37 cellular contexts compared by ENCODE assay signal in genomic region chr11:77159219-77159936, GRCh38. TPM values are rescaled to one million over a fixed set of nuclear protein-coding genes. Genes with fewer than 3 reads are reported as not detected.
"Had no signal": no experiment of that assay in that cellular context is flagged by ENCODE, and none has a peak within 500 bp of the region (broad histone marks: within the 10 kb centered on the region; RNA-seq: fewer than 3 reads in every experiment).

No MANE protein-coding gene starts in this region.

- H3K36me3 ChIP-seq: brain microvascular endothelial cell, breast epithelium had no signal

- FAIRE-seq: astrocyte, TTC549 had no signal

- H3K27ac ChIP-seq: adrenal gland, body of pancreas, brain microvascular endothelial cell, breast epithelium, VCaP had no signal

- H3K4me3 ChIP-seq: adrenal gland, body of pancreas, breast epithelium had no signal

- H3K9me3 ChIP-seq: adrenal gland, body of pancreas, breast epithelium had no signal

- DNase-seq: activated B cell treated with CpG ODN at 0.5 μM for 24 hours; activated CD4-positive, alpha-beta memory T cell treated with anti-CD3 and anti-CD28 coated beads for 36 hours; activated CD4-positive, alpha-beta T cell treated with anti-CD3 and anti-CD28 coated beads for 4 hours; activated CD4-positive, alpha-beta T cell treated with anti-CD3 and anti-CD28 coated beads, Interleukin-2, amount 10 ng/mL, durations not matched to agents 24 days and 14 days; activated CD4-positive, alpha-beta T cell treated with anti-CD3 and anti-CD28 coated beads, Interleukin-2, amount 50 U/mL, for 1 hour; activated CD4-positive, alpha-beta T cell treated with anti-CD3 and anti-CD28 coated beads, Interleukin-2, amount 50 U/mL, for 4 hours; activated CD4-positive, CD25-positive, alpha-beta regulatory T cell treated with anti-CD3 and anti-CD28 coated beads, Interleukin-2, amount 50 U/mL, for 72 hours; activated CD8-positive, alpha-beta memory T cell treated with anti-CD3 and anti-CD28 coated beads, Interleukin-2, amount 50 U/mL, for 4 hours; activated CD8-positive, alpha-beta T cell treated with anti-CD3 and anti-CD28 coated beads for 36 hours; activated effector memory CD4-positive, alpha-beta T cell treated with anti-CD3 and anti-CD28 coated beads, Interleukin-2, amount 50 U/mL, for 16 hours; activated gamma-delta T cell treated with Interleukin-2 at 50 U/mL for 16 hours; activated naive CD4-positive, alpha-beta T cell; activated naive CD4-positive, alpha-beta T cell treated with anti-CD3 and anti-CD28 coated beads for 36 hours; activated naive CD4-positive, alpha-beta T cell treated with anti-CD3 and anti-CD28 coated beads, Interleukin-2, amount 50 U/mL, for 16 hours; activated naive CD8-positive, alpha-beta T cell treated with anti-CD3 and anti-CD28 coated beads for 36 hours; activated T-cell treated with anti-CD3 and anti-CD28 coated beads for 4 hours; activated T-cell treated with anti-CD3 and anti-CD28 coated beads, Interleukin-2, amount 50 U/mL, for 1 hour; activated T-cell treated with anti-CD3 and anti-CD28 coated beads, Interleukin-2, amount 50 U/mL, for 4 hours; activated T-cell treated with anti-CD3 and anti-CD28 coated beads, Interleukin-2, amount 50 U/mL, for 72 hours; adrenal gland; amniotic stem cell; aorta; body of pancreas; brain microvascular endothelial cell; central memory CD4-positive, alpha-beta T cell; T-helper 1 cell; T-helper 2 cell; T-helper 9 cell had no signal

- ATAC-seq: activated CD8-positive, alpha-beta T cell treated with anti-CD3 and anti-CD28 coated beads for 36 hours; activated naive CD4-positive, alpha-beta T cell treated with anti-CD3 and anti-CD28 coated beads, Interleukin-2, amount 50 U/mL, for 72 hours; activated T-cell treated with anti-CD3 and anti-CD28 coated beads, Interleukin-2, amount 50 U/mL, for 72 hours; activated T-helper 17 cell treated with anti-CD3 and anti-CD28 coated beads, Interleukin-2, amount 50 U/mL, for 72 hours; body of pancreas had no signal

- H3K4me1 ChIP-seq: body of pancreas, breast epithelium had no signal

- H3K27me3 ChIP-seq: adrenal gland, body of pancreas, brain microvascular endothelial cell, breast epithelium had no signal

RNA-seq across cellular contexts. Expression of gene MYO7A, which starts 31.3 kb away (rescaled TPM):
- total RNA-seq: activated naive CD4-positive, alpha-beta T cell treated with anti-CD3 and anti-CD28 coated beads for 36 hours had no signal

RNA-seq across cellular contexts. Expression of gene OMP, which starts 56.7 kb away (rescaled TPM):
- total RNA-seq: activated B cell treated with CpG ODN at 0.5 μM for 24 hours; activated CD4-positive, alpha-beta memory T cell treated with anti-CD3 and anti-CD28 coated beads for 36 hours; activated CD4-positive, alpha-beta T cell treated with anti-CD3 and anti-CD28 coated beads, Interleukin-2, amount 10 ng/mL, durations not matched to agents 24 days and 14 days; activated CD8-positive, alpha-beta memory T cell treated with anti-CD3 and anti-CD28 coated beads for 36 hours; activated CD8-positive, alpha-beta T cell treated with anti-CD3 and anti-CD28 coated beads for 36 hours; activated naive CD4-positive, alpha-beta T cell treated with anti-CD3 and anti-CD28 coated beads for 36 hours; activated naive CD4-positive, alpha-beta T cell treated with anti-CD3 and anti-CD28 coated beads, Interleukin-2, amount 50 U/mL, for 72 hours; activated naive CD8-positive, alpha-beta T cell treated with anti-CD3 and anti-CD28 coated beads for 36 hours; activated T-cell treated with anti-CD3 and anti-CD28 coated beads, Interleukin-2, amount 50 U/mL, for 4 hours; activated T-cell treated with anti-CD3 and anti-CD28 coated beads, Interleukin-2, amount 50 U/mL, for 72 hours; activated T-helper 1 cell treated with anti-CD3 and anti-CD28 coated beads, Interleukin-12 subunit alpha, Interleukin-12 subunit beta, Interleukin-2, Interleukin-4 antibody, amounts not matched to agents 30 ng/mL and 10 ng/mL and 1 ng/mL, durations not matched to agents 14 hours and 24 hours and 36 hours; activated T-helper 17 cell treated with anti-CD3 and anti-CD28 coated beads, Interleukin-2, amount 50 U/mL, for 72 hours; body of pancreas; breast epithelium; cardiac septum had no signal
- polyA plus RNA-seq: aorta had no signal
